In the genomic region with DNA sequence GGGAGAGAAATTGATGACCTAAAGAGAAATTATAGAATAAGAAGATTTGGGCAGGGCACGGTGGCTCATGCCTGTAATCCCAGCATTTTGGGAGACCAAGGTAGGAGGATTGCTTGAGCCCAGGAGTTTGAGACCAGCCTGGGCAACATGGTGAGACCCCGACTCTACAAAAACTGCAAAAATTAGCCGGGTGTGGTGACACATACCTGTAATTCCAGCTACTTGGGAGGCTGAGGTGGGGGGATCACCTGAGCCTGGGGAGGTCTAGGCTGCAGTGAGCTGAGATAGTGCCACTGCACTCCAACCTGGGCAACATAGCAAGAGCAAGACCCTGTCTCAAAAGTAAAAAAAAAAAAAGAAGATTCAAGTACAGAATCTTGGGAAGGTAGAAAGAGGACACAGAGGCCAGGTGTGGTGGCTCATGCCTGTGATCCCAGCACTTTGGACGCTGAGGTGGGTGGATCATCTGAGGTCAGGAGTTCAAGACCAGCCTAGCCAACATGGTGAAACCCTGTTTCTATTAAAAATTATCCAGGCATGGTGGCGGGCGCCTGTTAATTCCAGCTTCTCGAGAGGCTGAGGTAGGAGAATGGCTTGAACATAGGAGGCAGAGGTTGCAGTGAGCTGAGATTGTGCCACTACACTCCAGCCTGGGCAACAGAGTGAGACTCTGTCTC, we compare ENCODE assay signal across 9 cellular contexts. TPM values are rescaled to one million over a fixed set of nuclear protein-coding genes. Genes with fewer than 3 reads are reported as not detected.
DNase-seq lines count a peak whose midpoint lies in the region; ATAC-seq and TF ChIP-seq lines count a peak whose summit lies in the region.
"Not testable (repeated sequence)": the region's sequence is repeated elsewhere in the genome, so short reads cannot be mapped to it uniquely, and the experiment has no call there.
"Had no signal": no experiment of that assay in that cellular context is flagged by ENCODE, and none has a peak within 500 bp of the region (broad histone marks: within the 10 kb centered on the region; RNA-seq: fewer than 3 reads in every experiment).

No MANE protein-coding gene starts in this region.

- H3K36me3 ChIP-seq in DOHH2 (ENCODE audit: control insufficient read depth, low read length), result peaks cover 38% of the 10 kb centered on the region
- H3K36me3 ChIP-seq in Loucy (ENCODE audit: insufficient read depth, low read length); ectodermal cell (ENCODE audit: control insufficient read depth, insufficient read depth, low read length); right atrium auricular region; mucosa of rectum (ENCODE audit: control insufficient read depth in 2 of 2, insufficient read depth in 2 of 2, low read length in 2 of 2); skeletal muscle tissue (ENCODE audit: control insufficient read depth in 3 of 3, insufficient read depth in 3 of 3, low read length in 3 of 3): not testable (repeated sequence)

- peak overlapping the region; percentile 84 for H3K4me2 ChIP-seq in DOHH2 (ENCODE audit: low read length)
- H3K4me2 ChIP-seq in Loucy (ENCODE audit: low read depth, low read length, poor library complexity, severe bottlenecking), result peak overlapping the region; percentile 83

- not testable (repeated sequence) for H3K9me2 ChIP-seq in DOHH2 (replicated peaks; ENCODE audit: control insufficient read depth, low read length); Loucy (replicated peaks; ENCODE audit: low read depth, low read length)

- not testable (repeated sequence) for H4K20me1 ChIP-seq in DOHH2 (ENCODE audit: control insufficient read depth, insufficient read depth, low read depth, low read length); Loucy (ENCODE audit: insufficient read depth, low read length, poor library complexity, severe bottlenecking)

- ATAC-seq in activated CD4-positive, alpha-beta T cell treated with anti-CD3 and anti-CD28 coated beads for 36 hours, result not testable (repeated sequence)

- H3K4me1 ChIP-seq in DOHH2 (ENCODE audit: control insufficient read depth, low read length) (peaks cover 84% of the 10 kb centered on the region), Loucy (ENCODE audit: insufficient read depth, low read length, poor library complexity, severe bottlenecking) (peaks cover 45% of the 10 kb centered on the region), ectodermal cell (ENCODE audit: control insufficient read depth, insufficient read depth, low read length) (peaks cover 35% of the 10 kb centered on the region), right atrium auricular region (peaks cover 0 to 43% of the 10 kb centered on the region in 2 donors), mucosa of rectum (ENCODE audit: control insufficient read depth in 2 of 2, insufficient read depth in 2 of 2, low read length in 2 of 2) (peaks cover 35 to 36% of the 10 kb centered on the region in 2 donors), skeletal muscle tissue (ENCODE audit: control insufficient read depth in 3 of 3, insufficient read depth in 3 of 3, low read length in 3 of 3) (peaks cover 43 to 48% (median 43%) of the 10 kb centered on the region in 3 donors)

- H3K4me3 Mint-ChIP-seq in activated CD4-positive, alpha-beta T cell treated with anti-CD3 and anti-CD28 coated beads for 36 hours, result not testable (repeated sequence)

- not testable (repeated sequence) for H3K27ac Mint-ChIP-seq in activated CD4-positive, alpha-beta T cell treated with anti-CD3 and anti-CD28 coated beads for 36 hours

- peaks cover 66% of the 10 kb centered on the region for H3K79me2 ChIP-seq in DOHH2 (ENCODE audit: control insufficient read depth, low read length)
- H3K79me2 ChIP-seq in Loucy (ENCODE audit: insufficient read depth, low read length), result peaks cover 26% of the 10 kb centered on the region

- TF ChIP-seq CTCF in DOHH2 (IDR thresholded peaks at IDR 0.05; ENCODE audit: low read depth, low read length, poor library complexity, severe bottlenecking); Loucy (conservative IDR thresholded peaks at IDR 0.05; ENCODE audit: low read length); right atrium auricular region (IDR thresholded peaks at IDR 0.05): not testable (repeated sequence)

- WGBS in ectodermal cell, 2 experiments, result 79 to 86% methylated on average over 7 of the region's 7 CpGs

- peak overlapping the region; percentile 100 for H3K27ac ChIP-seq in DOHH2 (ENCODE audit: low read depth, low read length)
- H3K27ac ChIP-seq in ectodermal cell (ENCODE audit: insufficient read depth, low read depth, low read length, poor library complexity, severe bottlenecking), result not testable (repeated sequence)
- H3K27ac ChIP-seq in right atrium auricular region, result peak overlapping the region; percentile 97 to 98
- H3K27ac ChIP-seq in mucosa of rectum (ENCODE audit: low read depth in 2 of 2, low read length in 2 of 2), result peak overlapping the region; percentile 96 to 97
- H3K27ac ChIP-seq in skeletal muscle tissue (ENCODE audit: low read depth, low read length), result peak overlapping the region; percentile 100

- peaks cover 36% of the 10 kb centered on the region for H3K4me1 Mint-ChIP-seq in activated CD4-positive, alpha-beta T cell treated with anti-CD3 and anti-CD28 coated beads for 36 hours

- POLR2A ChIA-PET in activated CD4-positive, alpha-beta T cell treated with anti-CD3 and anti-CD28 coated beads for 36 hours (lab: Charles Lee), result interaction anchor here (1.1 to 3.1 kb wide), 2 partner anchors 24 to 28 kb away, joined by 11 to 32 read pairs; partner anchors contain the start of gene SCD

- H3K27me3 ChIP-seq in DOHH2 (ENCODE audit: control insufficient read depth, low read length); Loucy (ENCODE audit: insufficient read depth, low read length, poor library complexity, severe bottlenecking); ectodermal cell (ENCODE audit: control insufficient read depth, insufficient read depth, low read length, poor library complexity, severe bottlenecking); right atrium auricular region; mucosa of rectum (ENCODE audit: control insufficient read depth in 2 of 2, insufficient read depth in 2 of 2, low read length in 2 of 2); skeletal muscle tissue (ENCODE audit: control insufficient read depth in 3 of 3, insufficient read depth in 3 of 3, low read length in 3 of 3): not testable (repeated sequence)

- H3K9me3 Mint-ChIP-seq in activated CD4-positive, alpha-beta T cell treated with anti-CD3 and anti-CD28 coated beads for 36 hours (ENCODE audit: low read depth), result not testable (repeated sequence)

- H3K4me3 ChIP-seq in DOHH2 (ENCODE audit: low read length), result peak overlapping the region; percentile 100
- H3K4me3 ChIP-seq in Loucy (ENCODE audit: low read length, poor library complexity, severe bottlenecking), result peak overlapping the region; percentile 82
- H3K4me3 ChIP-seq in ectodermal cell (ENCODE audit: insufficient read depth, low read depth, low read length), result peak overlapping the region; percentile 47
- H3K4me3 ChIP-seq in right atrium auricular region, result peak overlapping the region; percentile 56 to 70
- H3K4me3 ChIP-seq in mucosa of rectum (ENCODE audit: low read length in 2 of 2), result peak overlapping the region; percentile 66 to 86
- H3K4me3 ChIP-seq in skeletal muscle tissue (ENCODE audit: low read length in 3 of 3), result peak overlapping the region; percentile 82 to 98 (median 90)

- H3K9me3 ChIP-seq in DOHH2 (ENCODE audit: control insufficient read depth, insufficient read depth, low read length); Loucy (ENCODE audit: insufficient read depth, low read depth, low read length); ectodermal cell (ENCODE audit: control insufficient read depth, low read length); right atrium auricular region; mucosa of rectum (ENCODE audit: control insufficient read depth in 2 of 2, low read length in 2 of 2); skeletal muscle tissue (ENCODE audit: control insufficient read depth in 3 of 3, low read length in 3 of 3): not testable (repeated sequence)

- not testable (repeated sequence) for H3K27me3 Mint-ChIP-seq in activated CD4-positive, alpha-beta T cell treated with anti-CD3 and anti-CD28 coated beads for 36 hours

- H2AFZ ChIP-seq in Loucy (ENCODE audit: low read length), result not testable (repeated sequence)

- DNase-seq in activated CD4-positive, alpha-beta T cell treated with anti-CD3 and anti-CD28 coated beads for 36 hours, result peak; percentile 11
- DNase-seq in right atrium auricular region (ENCODE audit: low spot score), result not testable (repeated sequence)

- H3K36me3 Mint-ChIP-seq in activated CD4-positive, alpha-beta T cell treated with anti-CD3 and anti-CD28 coated beads for 36 hours (ENCODE audit: low read depth), result not testable (repeated sequence)

- CTCF ChIA-PET in activated CD4-positive, alpha-beta T cell treated with anti-CD3 and anti-CD28 coated beads for 36 hours (lab: Charles Lee), result interaction anchor here (1.4 to 2.1 kb wide), 3 partner anchors 28 to 136 kb away, joined by 3 to 13 read pairs (median 11); partner anchors contain the start of gene SCD

- intact Hi-C loops in activated CD4-positive, alpha-beta T cell treated with anti-CD3 and anti-CD28 coated beads for 36 hours (cut with DNase I, micrococcal nuclease), result loop anchor here (5.0 kb wide), 5 partner anchors 152 to 657 kb away; partner anchors contain the start of genes COX15 (in 1 of the 2), CUTC (in 1 of the 2), LZTS2 (in 1 of the 2) and NDUFB8 (in 1 of the 2)

- peak overlapping the region; percentile 94 for H3K9ac ChIP-seq in Loucy (ENCODE audit: low read depth, low read length, poor library complexity, severe bottlenecking)
- peak overlapping the region; percentile 90 to 94 for H3K9ac ChIP-seq in mucosa of rectum (ENCODE audit: low read depth in 1 of 2, low read length in 2 of 2)
- peak overlapping the region; percentile 92 to 100 (median 94) for H3K9ac ChIP-seq in skeletal muscle tissue (ENCODE audit: low read depth in 1 of 3, low read length in 3 of 3)

- H3F3A ChIP-seq in DOHH2 (ENCODE audit: control insufficient read depth, insufficient read depth), result peaks cover 20% of the 10 kb centered on the region
- peaks cover 11% of the 10 kb centered on the region; the same call in 1 of the 2 replicates for H3F3A ChIP-seq in Loucy (ENCODE audit: low read depth)

RNA-seq across cellular contexts. Expression of gene SCD, which starts 27.8 kb away (rescaled TPM):
- total RNA-seq in activated CD4-positive, alpha-beta T cell treated with anti-CD3 and anti-CD28 coated beads for 36 hours, result 100 to 1,000 TPM; 203 to 206 TPM
- 427 TPM for polyA plus RNA-seq in ectodermal cell (2013, experiment 1 of 4)
- polyA plus RNA-seq in ectodermal cell (2013, experiment 2 of 4), result 394 TPM
- 204 TPM for polyA plus RNA-seq in ectodermal cell (2013, experiment 3 of 4)
- polyA plus RNA-seq in ectodermal cell (2013, experiment 4 of 4), result 220 TPM
- total RNA-seq in right atrium auricular region, result 10 to 100 TPM in 1 of 2 donors, 1 to 10 TPM in 1; 7.9 to 25.4 TPM
- total RNA-seq in skeletal muscle tissue, result 115 TPM

RNA-seq across cellular contexts. Expression of gene PKD2L1, which starts 44.8 kb away (rescaled TPM):
- total RNA-seq in activated CD4-positive, alpha-beta T cell treated with anti-CD3 and anti-CD28 coated beads for 36 hours, result not detected
- polyA plus RNA-seq in ectodermal cell (2013, experiment 1 of 4), result not detected
- not detected for polyA plus RNA-seq in ectodermal cell (2013, experiment 2 of 4)
- polyA plus RNA-seq in ectodermal cell (2013, experiment 3 of 4), result not detected
- not detected for polyA plus RNA-seq in ectodermal cell (2013, experiment 4 of 4)
- total RNA-seq in right atrium auricular region (not detected), skeletal muscle tissue (not detected)
- total RNA-seq: activated B cell treated with CpG ODN at 0.5 μM for 24 hours, neural crest cell had no signal

Comparison
In these comparisons a context has a peak if more than half of its experiments do, and no peak if none do; other contexts are left out.
1. H3K4me3 ChIP-seq: peak in every context shown above with its lines; median percentile 100 in DOHH2; 90 in skeletal muscle tissue; 82 in Loucy; 76 in mucosa of rectum; 63 in right atrium auricular region; 47 in ectodermal cell.